9 cellular contexts compared by ENCODE assay signal in genomic region chr9:83964973-83965349, GRCh38. TPM values are rescaled to one million over a fixed set of nuclear protein-coding genes. Genes with fewer than 3 reads are reported as not detected.
DNase-seq lines count a peak whose midpoint lies in the region; ATAC-seq and TF ChIP-seq lines count a peak whose summit lies in the region.
"Had no signal": no experiment of that assay in that cellular context is flagged by ENCODE, and none has a peak within 500 bp of the region (broad histone marks: within the 10 kb centered on the region; RNA-seq: fewer than 3 reads in every experiment).

No MANE protein-coding gene starts in this region.

- POLR2A ChIA-PET in HEK293 (lab: Yijun Ruan, JAX): interaction anchor here (1.0 to 5.6 kb wide), 4 partner anchors 9 to 19 kb away, joined by 3 to 57 read pairs (median 4); partner anchors contain the start of genes HNRNPK and RMI1
- POLR2A ChIA-PET in activated CD8-positive, alpha-beta T cell treated with anti-CD3 and anti-CD28 coated beads, Interleukin-2, amount 10 ng/mL, durations not matched to agents 7 days and 5 days (lab: Charles Lee): interaction anchor here (1.3 to 4.3 kb wide), 3 partner anchors 7 to 15 kb away, joined by 4 to 30 read pairs (median 20); partner anchors contain the start of genes HNRNPK and RMI1

- H3K36me3 ChIP-seq in HEK293 (ENCODE audit: control insufficient read depth in 2 of 2, insufficient read depth in 1 of 2, low read length in 2 of 2) (peaks cover 8 to 31% of the 10 kb centered on the region in 2 experiments; a peak in 2 of 3 replicates), mesodermal cell (ENCODE audit: control insufficient read depth, insufficient read depth, low read length) (peaks cover 33% of the 10 kb centered on the region)

- no peaks in the 10 kb centered on the region for H3K27me3 Mint-ChIP-seq in activated CD8-positive, alpha-beta T cell treated with anti-CD3 and anti-CD28 coated beads, Interleukin-2, amount 10 ng/mL, durations not matched to agents 7 days and 5 days (ENCODE audit: low read depth)

- H3K9me3 ChIP-seq in HEK293 (ENCODE audit: control insufficient read depth, insufficient read depth, low read depth, low read length) (no peaks in the 10 kb centered on the region), mesodermal cell (ENCODE audit: control insufficient read depth, low read length) (no peaks in the 10 kb centered on the region)

- H3K27ac Mint-ChIP-seq in activated CD8-positive, alpha-beta T cell treated with anti-CD3 and anti-CD28 coated beads, Interleukin-2, amount 10 ng/mL, durations not matched to agents 7 days and 5 days: peak overlapping the region; percentile 37

- H3K4me3 ChIP-seq in HEK293 (ENCODE audit: low read depth, low read length) (no peak overlapping the region), mesodermal cell (ENCODE audit: extremely low read depth, insufficient read depth, low read length, poor library complexity, severe bottlenecking) (no peak overlapping the region)

- H3K36me3 Mint-ChIP-seq in activated CD8-positive, alpha-beta T cell treated with anti-CD3 and anti-CD28 coated beads, Interleukin-2, amount 10 ng/mL, durations not matched to agents 7 days and 5 days (ENCODE audit: low read depth): peaks cover 40% of the 10 kb centered on the region

- no peak overlapping the region for H3K4me3 Mint-ChIP-seq in activated CD8-positive, alpha-beta T cell treated with anti-CD3 and anti-CD28 coated beads, Interleukin-2, amount 10 ng/mL, durations not matched to agents 7 days and 5 days

- no peaks in the 10 kb centered on the region for H3K4me1 ChIP-seq in HEK293 (ENCODE audit: control insufficient read depth, insufficient read depth, low read length)
- H3K4me1 ChIP-seq in mesodermal cell (ENCODE audit: control insufficient read depth, insufficient read depth, low read length, poor library complexity, severe bottlenecking): no peaks in the 10 kb centered on the region

- CTCF ChIA-PET in HEK293 (lab: Yijun Ruan, JAX): interaction anchor here (0.6 kb wide), 1 partner anchor 208 kb away, joined by 4 read pairs; no protein-coding TSS in a partner anchor
- CTCF ChIA-PET in activated CD8-positive, alpha-beta T cell treated with anti-CD3 and anti-CD28 coated beads, Interleukin-2, amount 10 ng/mL, durations not matched to agents 7 days and 5 days (lab: Charles Lee): interaction anchor here (0.8 to 1.2 kb wide), 3 partner anchors 13 to 28 kb away, joined by 3 read pairs; partner anchors contain the start of genes HNRNPK and RMI1

- no peak for TF ChIP-seq CTCF in HEK293 (tag by site-specific recombination; IDR thresholded peaks at IDR 0.05)

- peak; percentile 40 for DNase-seq in DMS114 treated with DMSO at 0.1 percent for 48 hours (lab: John Stamatoyannopoulos, UW; ENCODE audit: unreplicated experiment)
- no peak for DNase-seq in activated CD8-positive, alpha-beta T cell treated with anti-CD3 and anti-CD28 coated beads, Interleukin-2, amount 10 ng/mL, durations not matched to agents 7 days and 5 days
- no peak for DNase-seq in stimulated activated CD4-positive, alpha-beta T cell treated with anti-CD3 and anti-CD28 coated beads, Interleukin-12 subunit alpha, Interleukin-12 subunit beta, amount 100 ng/mL, for 4 hours
- DNase-seq in anterior cingulate cortex (lab: John Stamatoyannopoulos, UW): no peak
- no peak for DNase-seq in iPS-NIHi11 (ENCODE audit: low spot score)
- DNase-seq in epidermal melanocyte (ENCODE audit: insufficient read length, low spot score): no peak
- DNase-seq: NCI-H1436 treated with DMSO at 0.1 percent for 48 hours had no signal

- H3K9me3 Mint-ChIP-seq in activated CD8-positive, alpha-beta T cell treated with anti-CD3 and anti-CD28 coated beads, Interleukin-2, amount 10 ng/mL, durations not matched to agents 7 days and 5 days (ENCODE audit: insufficient read depth): no peaks in the 10 kb centered on the region

- no peak overlapping the region; the same call in 1 of the 2 replicates for H3K27ac ChIP-seq in HEK293 (ENCODE audit: extremely low read depth, low read depth, low read length)
- H3K27ac ChIP-seq in mesodermal cell (ENCODE audit: low read depth, low read length, severe bottlenecking): peak overlapping the region; percentile 67

- peaks cover 3% of the 10 kb centered on the region for H3K4me1 Mint-ChIP-seq in activated CD8-positive, alpha-beta T cell treated with anti-CD3 and anti-CD28 coated beads, Interleukin-2, amount 10 ng/mL, durations not matched to agents 7 days and 5 days (ENCODE audit: low read depth)

- peak; percentile 7 for ATAC-seq in activated CD8-positive, alpha-beta T cell treated with anti-CD3 and anti-CD28 coated beads, Interleukin-2, amount 10 ng/mL, durations not matched to agents 7 days and 5 days

- 73 to 90% methylated on average over 2 of the region's 2 CpGs for WGBS in mesodermal cell (ENCODE audit: insufficient coverage in 2 of 2), 2 experiments

TF ChIP-seq in HEK293, 187 proteins besides CTCF, POLR2A, EP300 and RAD21:
- no peak for TF ChIP-seq GFI1B (tag by site-specific recombination; IDR thresholded peaks at IDR 0.05)
- peak; percentile 91 for TF ChIP-seq ZBTB17 (tag by site-specific recombination; IDR thresholded peaks at IDR 0.05)

RNA-seq across cellular contexts. Expression of gene HNRNPK, which starts 15.1 kb away (rescaled TPM):
- 100 to 1,000 TPM; 683 to 726 TPM for total RNA-seq in activated CD8-positive, alpha-beta T cell treated with anti-CD3 and anti-CD28 coated beads, Interleukin-2, amount 10 ng/mL, durations not matched to agents 7 days and 5 days
- polyA plus RNA-seq in mesodermal cell (2013, experiment 1 of 2): 632 TPM
- polyA plus RNA-seq in mesodermal cell (2013, experiment 2 of 2): 670 TPM

RNA-seq across cellular contexts. Expression of gene RMI1, which starts 15.6 kb away (rescaled TPM):
- 10 to 100 TPM; 23.3 to 23.6 TPM for total RNA-seq in activated CD8-positive, alpha-beta T cell treated with anti-CD3 and anti-CD28 coated beads, Interleukin-2, amount 10 ng/mL, durations not matched to agents 7 days and 5 days
- 15.1 TPM for polyA plus RNA-seq in mesodermal cell (2013, experiment 1 of 2)
- polyA plus RNA-seq in mesodermal cell (2013, experiment 2 of 2): 17.4 TPM

RNA-seq across cellular contexts. Expression of gene KIF27, which starts 43.7 kb away (rescaled TPM):
- 1 to 10 TPM; 1.9 to 3.2 TPM for total RNA-seq in activated CD8-positive, alpha-beta T cell treated with anti-CD3 and anti-CD28 coated beads, Interleukin-2, amount 10 ng/mL, durations not matched to agents 7 days and 5 days
- 4.0 TPM for polyA plus RNA-seq in mesodermal cell (2013, experiment 1 of 2)
- 6.8 TPM for polyA plus RNA-seq in mesodermal cell (2013, experiment 2 of 2)
